22 cellular contexts compared by ENCODE assay signal in genomic region chr2:65608391-65608790, GRCh38.
"Had no signal": no experiment of that assay in that cellular context is flagged by ENCODE, and none has a peak within 500 bp of the region (broad histone marks: within the 10 kb centered on the region; RNA-seq: fewer than 3 reads in every experiment).

No MANE protein-coding gene starts in this region.

- H3K4me3 ChIP-seq: adrenal gland, colonic mucosa, psoas muscle, right lobe of liver, stomach, testis, vagina had no signal

- H3K36me3 Mint-ChIP-seq: natural killer cell treated with Interleukin-12 subunit alpha and Interleukin-12 subunit beta and Interleukin-15 and Interleukin-18, amount 100 ng/mL, for 72 hours; T-cell had no signal

- H3K9me3 Mint-ChIP-seq: natural killer cell treated with Interleukin-12 subunit alpha and Interleukin-12 subunit beta and Interleukin-15 and Interleukin-18, amount 100 ng/mL, for 72 hours; T-cell had no signal

- H3K27me3 Mint-ChIP-seq: T-cell had no signal

- H3K36me3 ChIP-seq: adrenal gland, colonic mucosa, right lobe of liver, stomach, vagina had no signal

- H3K27me3 ChIP-seq: adrenal gland, colonic mucosa, foreskin keratinocyte, right lobe of liver, testis, vagina had no signal

- H3K27ac ChIP-seq: adrenal gland, colonic mucosa, foreskin keratinocyte, psoas muscle, right lobe of liver, stomach, vagina had no signal

- DNase-seq: activated CD4-positive, alpha-beta T cell treated with anti-CD3 and anti-CD28 coated beads for 1 hour; activated CD4-positive, alpha-beta T cell treated with anti-CD3 and anti-CD28 coated beads, Interleukin-2, amount 50 U/mL, for 4 hours; activated effector memory CD4-positive, alpha-beta T cell treated with Interleukin-2 at 50 U/mL for 16 hours; activated naive CD4-positive, alpha-beta T cell treated with anti-CD3 and anti-CD28 coated beads, Interleukin-2, amount 50 U/mL, for 16 hours; activated T-cell treated with anti-CD3 and anti-CD28 coated beads, Interleukin-2, amount 50 U/mL, for 1 hour; adrenal gland; central memory CD4-positive, alpha-beta T cell; colonic mucosa; effector CD4-positive, alpha-beta T cell; foreskin keratinocyte; glutamatergic neuron; hypothalamus; kidney glomerular epithelial cell; mesendoderm; psoas muscle; right lobe of liver; stomach; T-cell; T1000 had no signal

- H3K4me3 Mint-ChIP-seq: natural killer cell treated with Interleukin-12 subunit alpha and Interleukin-12 subunit beta and Interleukin-15 and Interleukin-18, amount 100 ng/mL, for 72 hours; T-cell had no signal

- H3K27ac Mint-ChIP-seq: natural killer cell treated with Interleukin-12 subunit alpha and Interleukin-12 subunit beta and Interleukin-15 and Interleukin-18, amount 100 ng/mL, for 72 hours; T-cell had no signal

- ATAC-seq: foreskin keratinocyte; natural killer cell treated with Interleukin-12 subunit alpha and Interleukin-12 subunit beta and Interleukin-15 and Interleukin-18, amount 100 ng/mL, for 72 hours; psoas muscle; right lobe of liver; T-cell had no signal

- H3K4me1 ChIP-seq: adrenal gland, colonic mucosa, psoas muscle, right lobe of liver, testis had no signal

- H3K9me3 ChIP-seq: adrenal gland, colonic mucosa, psoas muscle, right lobe of liver, stomach, testis, vagina had no signal
